6 cellular contexts compared by ENCODE assay signal in the genomic region with DNA sequence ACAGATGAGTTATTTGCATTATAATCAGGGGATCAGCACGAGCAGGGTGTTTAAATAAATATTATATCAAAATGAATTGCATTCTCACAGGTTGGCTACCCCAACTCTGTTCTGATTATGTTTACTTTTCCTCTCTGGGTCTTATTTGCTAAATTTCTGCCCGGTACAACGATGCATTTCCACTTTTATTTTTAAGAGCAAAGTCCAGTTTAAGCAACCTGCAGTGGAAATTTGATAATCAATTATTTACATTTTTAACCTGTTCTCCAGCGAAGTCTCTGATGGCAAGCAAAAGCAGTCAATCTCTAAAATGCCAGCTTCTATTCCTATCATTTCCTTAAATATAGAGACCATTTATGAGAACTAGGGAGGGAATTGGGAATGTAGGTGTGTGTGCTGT.
"Had no signal": no experiment of that assay in that cellular context is flagged by ENCODE, and none has a peak within 500 bp of the region (broad histone marks: within the 10 kb centered on the region; RNA-seq: fewer than 3 reads in every experiment).

No MANE protein-coding gene starts in this region.

- ATAC-seq: HepG2, K562 had no signal

- H3K27ac ChIP-seq: HL-60 had no signal

- DNase-seq: IMR-90, KBM-7, KG1 had no signal

- H3K4me3 ChIP-seq: K562 had no signal
